1 cellular context compared by ENCODE assay signal in the genomic region with DNA sequence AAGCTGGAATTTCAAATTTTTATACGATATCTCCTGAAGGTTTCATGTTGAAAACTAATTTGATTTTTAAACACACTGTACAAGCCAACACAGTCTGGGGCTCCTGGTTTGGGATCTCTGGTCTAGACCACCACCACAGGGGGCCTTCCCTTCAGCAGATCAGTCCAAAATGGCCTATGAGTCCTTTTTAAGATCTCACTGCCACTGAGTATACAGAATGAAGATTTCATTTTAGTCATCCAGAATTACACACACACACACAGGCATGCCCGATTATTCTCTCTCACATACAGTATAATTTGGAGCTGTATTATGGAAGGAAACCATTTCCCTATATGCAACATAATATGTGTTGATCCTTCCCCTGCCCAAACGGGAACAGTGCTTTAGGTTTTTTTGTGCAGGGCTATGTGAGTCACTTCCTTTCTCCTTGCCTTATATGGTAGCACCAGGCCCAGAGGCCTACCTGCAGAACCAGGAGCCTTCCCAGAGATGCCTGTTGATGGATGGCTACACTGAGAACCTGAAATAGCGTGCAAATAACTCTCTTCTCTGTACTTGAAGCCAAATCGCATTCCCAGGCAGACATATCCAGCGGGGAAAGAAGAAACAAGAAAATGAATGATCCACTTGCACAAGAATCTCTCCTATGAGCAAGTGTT.
TF ChIP-seq lines count a peak whose summit lies in the region.

No MANE protein-coding gene starts in this region.

TF ChIP-seq in HepG2, 621 proteins besides CTCF, POLR2A, EP300 and RAD21 (continued from another document):
- TF ChIP-seq, protein P1, sequence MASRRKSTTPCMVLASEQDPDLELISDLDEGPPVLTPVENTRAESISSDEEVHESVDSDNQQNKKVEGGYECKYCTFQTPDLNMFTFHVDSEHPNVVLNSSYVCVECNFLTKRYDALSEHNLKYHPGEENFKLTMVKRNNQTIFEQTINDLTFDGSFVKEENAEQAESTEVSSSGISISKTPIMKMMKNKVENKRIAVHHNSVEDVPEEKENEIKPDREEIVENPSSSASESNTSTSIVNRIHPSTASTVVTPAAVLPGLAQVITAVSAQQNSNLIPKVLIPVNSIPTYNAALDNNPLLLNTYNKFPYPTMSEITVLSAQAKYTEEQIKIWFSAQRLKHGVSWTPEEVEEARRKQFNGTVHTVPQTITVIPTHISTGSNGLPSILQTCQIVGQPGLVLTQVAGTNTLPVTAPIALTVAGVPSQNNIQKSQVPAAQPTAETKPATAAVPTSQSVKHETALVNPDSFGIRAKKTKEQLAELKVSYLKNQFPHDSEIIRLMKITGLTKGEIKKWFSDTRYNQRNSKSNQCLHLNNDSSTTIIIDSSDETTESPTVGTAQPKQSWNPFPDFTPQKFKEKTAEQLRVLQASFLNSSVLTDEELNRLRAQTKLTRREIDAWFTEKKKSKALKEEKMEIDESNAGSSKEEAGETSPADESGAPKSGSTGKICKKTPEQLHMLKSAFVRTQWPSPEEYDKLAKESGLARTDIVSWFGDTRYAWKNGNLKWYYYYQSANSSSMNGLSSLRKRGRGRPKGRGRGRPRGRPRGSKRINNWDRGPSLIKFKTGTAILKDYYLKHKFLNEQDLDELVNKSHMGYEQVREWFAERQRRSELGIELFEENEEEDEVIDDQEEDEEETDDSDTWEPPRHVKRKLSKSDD (CRISPR knock-in tag; IDR thresholded peaks at IDR 0.05; ENCODE audit: low read depth) = no peak
- no peak for TF ChIP-seq MAF1 (CRISPR knock-in tag; IDR thresholded peaks at IDR 0.05; ENCODE audit: borderline replicate concordance)
- TF ChIP-seq, protein P2, sequence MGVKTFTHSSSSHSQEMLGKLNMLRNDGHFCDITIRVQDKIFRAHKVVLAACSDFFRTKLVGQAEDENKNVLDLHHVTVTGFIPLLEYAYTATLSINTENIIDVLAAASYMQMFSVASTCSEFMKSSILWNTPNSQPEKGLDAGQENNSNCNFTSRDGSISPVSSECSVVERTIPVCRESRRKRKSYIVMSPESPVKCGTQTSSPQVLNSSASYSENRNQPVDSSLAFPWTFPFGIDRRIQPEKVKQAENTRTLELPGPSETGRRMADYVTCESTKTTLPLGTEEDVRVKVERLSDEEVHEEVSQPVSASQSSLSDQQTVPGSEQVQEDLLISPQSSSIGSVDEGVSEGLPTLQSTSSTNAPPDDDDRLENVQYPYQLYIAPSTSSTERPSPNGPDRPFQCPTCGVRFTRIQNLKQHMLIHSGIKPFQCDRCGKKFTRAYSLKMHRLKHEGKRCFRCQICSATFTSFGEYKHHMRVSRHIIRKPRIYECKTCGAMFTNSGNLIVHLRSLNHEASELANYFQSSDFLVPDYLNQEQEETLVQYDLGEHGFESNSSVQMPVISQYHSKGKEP (CRISPR knock-in tag; IDR thresholded peaks at IDR 0.05) = no peak
- peak; percentile 92 for TF ChIP-seq SRF (IDR thresholded peaks at IDR 0.05; ENCODE audit: low read depth, low read length)
- TF ChIP-seq, protein P3, sequence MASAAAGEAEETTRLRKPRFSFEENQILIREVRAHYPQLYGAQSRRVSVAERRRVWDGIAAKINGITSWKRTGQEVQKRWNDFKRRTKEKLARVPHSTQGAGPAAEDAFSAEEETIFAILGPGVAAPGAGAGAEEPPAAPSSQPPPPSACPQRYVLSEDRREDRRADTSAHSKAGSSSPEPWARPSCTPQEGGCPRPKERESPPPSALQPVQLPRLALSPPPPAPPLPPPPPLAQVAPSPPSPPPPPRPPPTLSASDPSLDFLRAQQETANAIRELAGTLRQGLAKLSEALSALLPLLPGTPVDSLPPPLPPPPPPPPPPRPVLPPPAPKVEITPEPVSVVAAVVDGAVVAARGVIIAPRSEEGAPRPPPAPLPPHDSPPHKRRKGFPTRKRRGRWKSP (CRISPR knock-in tag; IDR thresholded peaks at IDR 0.05) = no peak
- TF ChIP-seq RBAK (CRISPR knock-in tag; IDR thresholded peaks at IDR 0.05) = no peak
- no peak for TF ChIP-seq NBN (conservative IDR thresholded peaks at IDR 0.05)
- no peak for TF ChIP-seq ZNF569 (CRISPR knock-in tag; IDR thresholded peaks at IDR 0.05; ENCODE audit: borderline replicate concordance)
- TF ChIP-seq, protein P4, sequence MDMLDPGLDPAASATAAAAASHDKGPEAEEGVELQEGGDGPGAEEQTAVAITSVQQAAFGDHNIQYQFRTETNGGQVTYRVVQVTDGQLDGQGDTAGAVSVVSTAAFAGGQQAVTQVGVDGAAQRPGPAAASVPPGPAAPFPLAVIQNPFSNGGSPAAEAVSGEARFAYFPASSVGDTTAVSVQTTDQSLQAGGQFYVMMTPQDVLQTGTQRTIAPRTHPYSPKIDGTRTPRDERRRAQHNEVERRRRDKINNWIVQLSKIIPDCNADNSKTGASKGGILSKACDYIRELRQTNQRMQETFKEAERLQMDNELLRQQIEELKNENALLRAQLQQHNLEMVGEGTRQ (IDR thresholded peaks at IDR 0.05; ENCODE audit: low read depth, low read length) = no peak
- TF ChIP-seq, protein P4 (CRISPR knock-in tag; IDR thresholded peaks at IDR 0.05; ENCODE audit: borderline replicate concordance) = peak; percentile 52; the same call in 1 of the 2 replicates
- TF ChIP-seq, protein P5, sequence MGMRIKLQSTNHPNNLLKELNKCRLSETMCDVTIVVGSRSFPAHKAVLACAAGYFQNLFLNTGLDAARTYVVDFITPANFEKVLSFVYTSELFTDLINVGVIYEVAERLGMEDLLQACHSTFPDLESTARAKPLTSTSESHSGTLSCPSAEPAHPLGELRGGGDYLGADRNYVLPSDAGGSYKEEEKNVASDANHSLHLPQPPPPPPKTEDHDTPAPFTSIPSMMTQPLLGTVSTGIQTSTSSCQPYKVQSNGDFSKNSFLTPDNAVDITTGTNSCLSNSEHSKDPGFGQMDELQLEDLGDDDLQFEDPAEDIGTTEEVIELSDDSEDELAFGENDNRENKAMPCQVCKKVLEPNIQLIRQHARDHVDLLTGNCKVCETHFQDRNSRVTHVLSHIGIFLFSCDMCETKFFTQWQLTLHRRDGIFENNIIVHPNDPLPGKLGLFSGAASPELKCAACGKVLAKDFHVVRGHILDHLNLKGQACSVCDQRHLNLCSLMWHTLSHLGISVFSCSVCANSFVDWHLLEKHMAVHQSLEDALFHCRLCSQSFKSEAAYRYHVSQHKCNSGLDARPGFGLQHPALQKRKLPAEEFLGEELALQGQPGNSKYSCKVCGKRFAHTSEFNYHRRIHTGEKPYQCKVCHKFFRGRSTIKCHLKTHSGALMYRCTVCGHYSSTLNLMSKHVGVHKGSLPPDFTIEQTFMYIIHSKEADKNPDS (CRISPR knock-in tag; IDR thresholded peaks at IDR 0.05) = no peak
- TF ChIP-seq ZNF567 (CRISPR knock-in tag; IDR thresholded peaks at IDR 0.05; ENCODE audit: borderline replicate concordance) = no peak
- no peak for TF ChIP-seq ZFP36L2 (CRISPR knock-in tag; IDR thresholded peaks at IDR 0.05)
- TF ChIP-seq FOSL2 (CRISPR knock-in tag; IDR thresholded peaks at IDR 0.05) = peak; percentile 46
- peak; percentile 19; the same call in 1 of the 2 replicates for TF ChIP-seq ZFX (CRISPR knock-in tag; IDR thresholded peaks at IDR 0.05; ENCODE audit: low read depth)
- no peak for TF ChIP-seq ZFP90 (CRISPR knock-in tag; IDR thresholded peaks at IDR 0.05; ENCODE audit: borderline replicate concordance)
